Comparison of ENCODE assay signal across 11 cellular contexts in the genomic region with DNA sequence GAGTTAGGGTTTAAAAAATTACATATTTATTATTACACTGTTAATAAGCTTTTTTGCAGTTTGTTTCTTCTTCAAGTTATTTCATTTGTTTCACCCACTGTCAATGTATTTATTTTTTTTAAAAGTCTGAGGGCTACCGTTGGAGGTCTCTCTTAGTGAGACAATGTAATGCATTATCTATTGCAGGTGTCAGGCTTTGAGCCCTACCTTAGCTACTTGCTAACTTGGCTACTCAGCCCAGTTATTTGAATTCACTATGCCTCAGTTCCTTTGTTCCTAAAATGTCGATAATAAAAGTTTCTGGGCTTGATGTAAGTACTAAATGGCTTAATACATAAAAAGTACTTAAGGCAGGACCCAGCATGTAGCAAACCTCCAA. TPM values are rescaled to one million over a fixed set of nuclear protein-coding genes. Genes with fewer than 3 reads are reported as not detected.
DNase-seq lines count a peak whose midpoint lies in the region; ATAC-seq and TF ChIP-seq lines count a peak whose summit lies in the region.
"Had no signal": no experiment of that assay in that cellular context is flagged by ENCODE, and none has a peak within 500 bp of the region (broad histone marks: within the 10 kb centered on the region; RNA-seq: fewer than 3 reads in every experiment).

No MANE protein-coding gene starts in this region.

- H3K36me3 ChIP-seq in BLaER1 (no peaks in the 10 kb centered on the region), PC-3 (ENCODE audit: low read depth, low read length) (no peaks in the 10 kb centered on the region), fibroblast of lung (ENCODE audit: control insufficient read depth, insufficient read depth, low read length) (no peaks in the 10 kb centered on the region), psoas muscle (ENCODE audit: insufficient read depth in 1 of 2, low read depth in 1 of 2) (peaks cover 0 to 2% of the 10 kb centered on the region in 2 donors)

- H3K27me3 ChIP-seq in BLaER1 (no peaks in the 10 kb centered on the region), PC-3 (ENCODE audit: low read length) (no peaks in the 10 kb centered on the region), fibroblast of lung (ENCODE audit: control insufficient read depth, insufficient read depth, low read length) (no peaks in the 10 kb centered on the region), psoas muscle (ENCODE audit: insufficient read depth in 3 of 3, low read length in 2 of 3) (no peaks in the 10 kb centered on the region)

- no TSS peak for BruUV-seq in PC-3 (replicated peaks; lab: Mats Ljungman, UMichigan)

- H4K20me1 ChIP-seq in BLaER1 (no peaks in the 10 kb centered on the region), PC-3 (ENCODE audit: low read length) (no peaks in the 10 kb centered on the region), fibroblast of lung (ENCODE audit: control insufficient read depth, extremely low read depth, insufficient read depth, low read length) (no peaks in the 10 kb centered on the region)

- 32 to 45% (median 37%) methylated on average over 2 of the region's 2 CpGs for WGBS in psoas muscle, 3 donors

- ATAC-seq in PC-3 = no peak
- ATAC-seq in psoas muscle = no peak
- ATAC-seq in GM19463 (IDR thresholded peaks at IDR 0.05; ENCODE audit: unreplicated experiment) = no peak
- ATAC-seq: activated T-helper 17 cell treated with anti-CD3 and anti-CD28 coated beads, Interleukin-2, amount 50 U/mL, for 72 hours had no signal

- H3K4me2 ChIP-seq in BLaER1 (peak overlapping the region; percentile 47; the same call in 1 of the 2 replicates), PC-3 (ENCODE audit: low read length) (peak overlapping the region; percentile 77), fibroblast of lung (ENCODE audit: extremely low read depth, insufficient read depth, low read length) (peak overlapping the region; percentile 18)

- H3K4me1 ChIP-seq in BLaER1 (peaks cover 6% of the 10 kb centered on the region; the same call in 1 of the 2 replicates), PC-3 (ENCODE audit: insufficient read depth, low read length) (peaks cover 41% of the 10 kb centered on the region), fibroblast of lung (ENCODE audit: control insufficient read depth, extremely low read depth, insufficient read depth, low read length) (no peaks in the 10 kb centered on the region), psoas muscle (peaks cover under 1% of the 10 kb centered on the region)

- no peak for TF ChIP-seq CTCF in PC-3 (conservative IDR thresholded peaks at IDR 0.05; ENCODE audit: low read depth, low read length)
- no peak for TF ChIP-seq CTCF in fibroblast of lung (conservative IDR thresholded peaks at IDR 0.05 in 1 of 2, IDR thresholded peaks at IDR 0.05 in 1 of 2; ENCODE audit: low read depth in 1 of 2, low read length in 2 of 2)
- no peak for TF ChIP-seq CTCF in psoas muscle (IDR thresholded peaks at IDR 0.05)
- TF ChIP-seq CTCF in GM20000 (IDR thresholded peaks at IDR 0.05; ENCODE audit: extremely low read depth, missing control alignments) = no peak

- H3F3A ChIP-seq in PC-3 (ENCODE audit: low read length, unreplicated experiment) = no peaks in the 10 kb centered on the region

- DNase-seq in PC-3 (no peak), fibroblast of lung (ENCODE audit: low read depth in 2 of 2) (no peak), psoas muscle (no peak), medulla oblongata (ENCODE audit: extremely low spot score) (no peak), GM20000 (ENCODE audit: low spot score) (no peak)
- DNase-seq in effector CD4-positive, alpha-beta T cell = no peak
- DNase-seq: cerebellar nuclear complex, H7 had no signal

- POLR2A ChIA-PET in PC-3 (lab: Charles Lee; ENCODE audit: unreplicated experiment) = interaction anchor here (0.6 kb wide), 1 partner anchor 13 kb away, joined by 6 read pairs; no protein-coding TSS in a partner anchor

- H3K9ac ChIP-seq in BLaER1 (no peak overlapping the region), PC-3 (ENCODE audit: low read length) (peak overlapping the region; percentile 89), fibroblast of lung (ENCODE audit: insufficient read depth, low read length) (no peak overlapping the region)

- intact Hi-C loops in PC-3 (cut with micrococcal nuclease) (no loop called here), psoas muscle (cut with DNase I) (no loop called here)

- H2AFZ ChIP-seq in PC-3 (ENCODE audit: low read length) (peak overlapping the region; percentile 56), fibroblast of lung (ENCODE audit: low read length) (no peak overlapping the region)

- H3K79me2 ChIP-seq in PC-3 (ENCODE audit: low read length) (peaks cover 37% of the 10 kb centered on the region), fibroblast of lung (ENCODE audit: control insufficient read depth, insufficient read depth, low read length) (peaks cover 45% of the 10 kb centered on the region)

- no peaks in the 10 kb centered on the region for H3K9me2 ChIP-seq in PC-3 (replicated peaks; ENCODE audit: low read length)

- peaks cover 15% of the 10 kb centered on the region; the same call in 1 of the 2 replicates for H3K9me3 ChIP-seq in BLaER1
- H3K9me3 ChIP-seq in PC-3 (ENCODE audit: low read length) = no peaks in the 10 kb centered on the region
- H3K9me3 ChIP-seq in fibroblast of lung (ENCODE audit: control insufficient read depth, insufficient read depth, low read depth, low read length) = no peaks in the 10 kb centered on the region
- H3K9me3 ChIP-seq in psoas muscle = no peaks in the 10 kb centered on the region

- H3K27ac ChIP-seq in BLaER1 (no peak overlapping the region), PC-3 (ENCODE audit: low read length) (peak overlapping the region; percentile 94), fibroblast of lung (ENCODE audit: insufficient read depth, low read length) (peak overlapping the region; percentile 86), psoas muscle (peak overlapping the region; percentile 80)

- CTCF ChIA-PET in PC-3 (lab: Charles Lee) = interaction anchor here (0.5 to 0.6 kb wide), 2 partner anchors 53 to 651 kb away, joined by 3 to 5 read pairs; no protein-coding TSS in a partner anchor

- H3K4me3 ChIP-seq in BLaER1 (no peak overlapping the region), PC-3 (ENCODE audit: low read length) (peak overlapping the region; percentile 65), fibroblast of lung (replicated peaks in 1 of 4; ENCODE audit: control extremely low read depth in 1 of 4, insufficient read depth in 1 of 4, low read depth in 3 of 4, low read length in 4 of 4) (peak overlapping the region; percentile 25 to 96 (median 75)), psoas muscle (peak overlapping the region; percentile 72)

RNA-seq across cellular contexts. Expression of gene TFPI, which starts 0.5 kb away (rescaled TPM):
- 15.0 and 16.0 TPM in 2 replicates for total RNA-seq in PC-3 (2014; rRNA removed)
- 111 and 117 TPM in 2 replicates for total RNA-seq in fibroblast of lung
- 141 and 274 TPM in 2 replicates for polyA plus RNA-seq in fibroblast of lung
- polyA plus RNA-seq in fibroblast of lung (2012) = 74.5 and 168 TPM in 2 replicates
- 12.9 and 40.0 TPM in 2 replicates for polyA minus RNA-seq in fibroblast of lung (ENCODE audit: low replicate concordance)
- 10 to 100 TPM; 24.1 to 84.6 (median 45.4) TPM for total RNA-seq in psoas muscle
- 10 to 100 TPM; 15.0 to 96.0 (median 15.5) TPM for polyA plus RNA-seq in psoas muscle

Comparison
In these comparisons a context has a peak if more than half of its experiments do, and no peak if none do; other contexts are left out.
1. H3K4me2 ChIP-seq: peak in every context shown above with its lines; median percentile 77 in PC-3; 47 in BLaER1; 18 in fibroblast of lung.